Comparison of ENCODE assay signal across 18 cellular contexts in the genomic region with DNA sequence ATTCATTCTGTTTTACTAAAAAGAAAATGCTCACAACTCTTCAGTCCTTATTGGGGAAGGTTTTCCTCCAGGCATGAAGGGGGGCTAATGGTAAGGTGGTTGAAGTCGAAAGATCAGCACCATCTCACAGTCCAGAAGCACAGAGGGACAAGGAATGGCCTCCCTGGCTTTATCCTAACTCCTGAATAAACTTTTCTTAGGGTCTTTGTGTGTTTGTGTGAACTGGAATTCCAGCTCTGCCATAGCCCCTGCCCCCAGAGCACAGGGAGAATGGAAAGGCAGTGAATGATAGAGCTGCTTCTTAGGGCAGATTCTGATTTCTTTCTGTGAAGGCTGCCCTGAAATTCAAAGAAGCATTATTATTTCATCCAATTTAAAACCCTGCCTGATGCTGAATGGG.
DNase-seq lines count a peak whose midpoint lies in the region; ATAC-seq and TF ChIP-seq lines count a peak whose summit lies in the region.
"Had no signal": no experiment of that assay in that cellular context is flagged by ENCODE, and none has a peak within 500 bp of the region (broad histone marks: within the 10 kb centered on the region; RNA-seq: fewer than 3 reads in every experiment).

No MANE protein-coding gene starts in this region.

- peak overlapping the region; percentile 13 for H3K4me3 Mint-ChIP-seq in neural progenitor cell
- H3K4me3 Mint-ChIP-seq: B cell; CD8-positive, alpha-beta T cell; IgD-negative memory B cell had no signal

- TF ChIP-seq CTCF in neural progenitor cell (IDR thresholded peaks at IDR 0.05) (no peak), sigmoid colon (IDR thresholded peaks at IDR 0.05) (no peak)

- peaks cover 31% of the 10 kb centered on the region for H3K9me3 Mint-ChIP-seq in neural progenitor cell
- H3K9me3 Mint-ChIP-seq: CD8-positive, alpha-beta T cell had no signal

- TF ChIP-seq POLR2A in sigmoid colon (IDR thresholded peaks at IDR 0.05): no peak

- ATAC-seq in HG03280 (IDR thresholded peaks at IDR 0.05; ENCODE audit: unreplicated experiment) (no peak), GM18873 (IDR thresholded peaks at IDR 0.05; ENCODE audit: low FRiP score, unreplicated experiment) (no peak), GM19455 (IDR thresholded peaks at IDR 0.05; ENCODE audit: unreplicated experiment) (no peak)
- ATAC-seq: CD8-positive, alpha-beta T cell; HepG2 had no signal

- H3K9ac ChIP-seq in HUES64 (ENCODE audit: low read depth, low read length): peak overlapping the region; percentile 14; the same call in 1 of the 2 replicates
- no peak overlapping the region for H3K9ac ChIP-seq in neural progenitor cell
- H3K9ac ChIP-seq: BLaER1 treated with 17β-estradiol and CSF1 and Interleukin-3, amounts not matched to agents 10 nM and 100 nM; GM23248 had no signal

- intact Hi-C loops in sigmoid colon (cut with DNase I): no loop called here

- peaks cover 50% of the 10 kb centered on the region for H3K4me1 Mint-ChIP-seq in neural progenitor cell
- H3K4me1 Mint-ChIP-seq: B cell, IgD-negative memory B cell had no signal

- no peaks in the 10 kb centered on the region for H3K27me3 ChIP-seq in HUES64 (ENCODE audit: insufficient read depth, low read length)
- no peaks in the 10 kb centered on the region for H3K27me3 ChIP-seq in ectodermal cell (ENCODE audit: control insufficient read depth, insufficient read depth, low read length, poor library complexity, severe bottlenecking)
- no peaks in the 10 kb centered on the region for H3K27me3 ChIP-seq in neural progenitor cell
- no peaks in the 10 kb centered on the region for H3K27me3 ChIP-seq in sigmoid colon
- H3K27me3 ChIP-seq: BLaER1 treated with 17β-estradiol and CSF1 and Interleukin-3, amounts not matched to agents 10 nM and 100 nM had no signal

- WGBS in HUES64: 80% methylated on average over 1 of the region's 1 CpG
- 8 to 18% methylated on average over 1 of the region's 1 CpG for WGBS in ectodermal cell, 2 experiments
- WGBS in sigmoid colon, 2 donors: 69 to 72% methylated on average over 1 of the region's 1 CpG

- peaks cover 44% of the 10 kb centered on the region for H3K36me3 Mint-ChIP-seq in neural progenitor cell
- H3K36me3 Mint-ChIP-seq: CD8-positive, alpha-beta T cell; IgD-negative memory B cell had no signal

- H3K79me2 ChIP-seq in neural progenitor cell (ENCODE audit: low read depth): peaks cover 9% of the 10 kb centered on the region

- H3K4me1 ChIP-seq in HUES64 (ENCODE audit: insufficient read depth, low read length): peaks cover 10% of the 10 kb centered on the region; the same call in 1 of the 2 replicates
- peaks cover 19% of the 10 kb centered on the region for H3K4me1 ChIP-seq in ectodermal cell (ENCODE audit: control insufficient read depth, insufficient read depth, low read length)
- peaks cover 40% of the 10 kb centered on the region for H3K4me1 ChIP-seq in neural progenitor cell
- H3K4me1 ChIP-seq in sigmoid colon: no peaks in the 10 kb centered on the region
- H3K4me1 ChIP-seq: HAP-1 had no signal

- H3K27ac ChIP-seq in HUES64 (ENCODE audit: low read depth, low read length) (0 out of 2 replicates have a peak overlapping the region, but pooled peaks have one; percentile 7), ectodermal cell (ENCODE audit: insufficient read depth, low read depth, low read length, poor library complexity, severe bottlenecking) (peak overlapping the region; percentile 59), neural progenitor cell (peak overlapping the region; percentile 93), sigmoid colon (no peak overlapping the region)
- H3K27ac ChIP-seq: BLaER1 treated with 17β-estradiol and CSF1 and Interleukin-3, amounts not matched to agents 10 nM and 100 nM; GM23248; HL-60 had no signal

- peaks cover 2% of the 10 kb centered on the region for H3K27me3 Mint-ChIP-seq in neural progenitor cell (ENCODE audit: insufficient read depth, low read depth)

- peaks cover 53% of the 10 kb centered on the region for H3F3A ChIP-seq in neural progenitor cell (ENCODE audit: low read depth)

- H4K20me1 ChIP-seq in neural progenitor cell (ENCODE audit: low read depth): no peaks in the 10 kb centered on the region
- H4K20me1 ChIP-seq: BLaER1 treated with 17β-estradiol and CSF1 and Interleukin-3, amounts not matched to agents 10 nM and 100 nM had no signal

- H3K27ac Mint-ChIP-seq in neural progenitor cell: peak overlapping the region; percentile 85
- H3K27ac Mint-ChIP-seq: B cell; CD8-positive, alpha-beta T cell; IgD-negative memory B cell had no signal

- peak overlapping the region; percentile 68 for H3K4me2 ChIP-seq in neural progenitor cell
- H3K4me2 ChIP-seq: BLaER1 treated with 17β-estradiol and CSF1 and Interleukin-3, amounts not matched to agents 10 nM and 100 nM had no signal

- H3K9me3 ChIP-seq in HUES64 (ENCODE audit: insufficient read depth, low read depth, low read length) (peaks cover 9% of the 10 kb centered on the region), ectodermal cell (ENCODE audit: control insufficient read depth, low read length) (no peaks in the 10 kb centered on the region), neural progenitor cell (ENCODE audit: low read depth) (peaks cover 12% of the 10 kb centered on the region), sigmoid colon (no peaks in the 10 kb centered on the region)
- H3K9me3 ChIP-seq: HAP-1 had no signal

- H2AFZ ChIP-seq in neural progenitor cell (replicated peaks): no peak overlapping the region
- H2AFZ ChIP-seq: GM23248 had no signal

- H3K36me3 ChIP-seq in HUES64 (ENCODE audit: insufficient read depth, low read length): no peaks in the 10 kb centered on the region
- peaks cover 8% of the 10 kb centered on the region for H3K36me3 ChIP-seq in ectodermal cell (ENCODE audit: control insufficient read depth, insufficient read depth, low read length)
- peaks cover 5% of the 10 kb centered on the region for H3K36me3 ChIP-seq in neural progenitor cell
- no peaks in the 10 kb centered on the region for H3K36me3 ChIP-seq in sigmoid colon
- H3K36me3 ChIP-seq: BLaER1 treated with 17β-estradiol and CSF1 and Interleukin-3, amounts not matched to agents 10 nM and 100 nM; HAP-1 had no signal

- DNase-seq in neural progenitor cell (ENCODE audit: low spot score): peak; percentile 86
- DNase-seq in sigmoid colon: peak; percentile 4
- DNase-seq: Calu3; CD8-positive, alpha-beta T cell; DMS79 treated with DMSO at 0.1 percent for 48 hours; GF-D8; GM23248 had no signal

- H3K4me3 ChIP-seq in HUES64 (ENCODE audit: low read length) (no peak overlapping the region), ectodermal cell (ENCODE audit: insufficient read depth, low read depth, low read length) (no peak overlapping the region), neural progenitor cell (no peak overlapping the region), sigmoid colon (no peak overlapping the region)
- H3K4me3 ChIP-seq: BLaER1 treated with 17β-estradiol and CSF1 and Interleukin-3, amounts not matched to agents 10 nM and 100 nM; GM23248; HAP-1 had no signal

- TF ChIP-seq EP300 in sigmoid colon (IDR thresholded peaks at IDR 0.05): no peak

Comparison
In these comparisons a context has a peak if more than half of its experiments do, and no peak if none do; other contexts are left out.
1. H3K27ac ChIP-seq: peak in HUES64 (single experiment), ectodermal cell (single experiment) and neural progenitor cell (single experiment); none in sigmoid colon (0 of 4).